ENCODE assay signal across 17 cellular contexts in the genomic region with DNA sequence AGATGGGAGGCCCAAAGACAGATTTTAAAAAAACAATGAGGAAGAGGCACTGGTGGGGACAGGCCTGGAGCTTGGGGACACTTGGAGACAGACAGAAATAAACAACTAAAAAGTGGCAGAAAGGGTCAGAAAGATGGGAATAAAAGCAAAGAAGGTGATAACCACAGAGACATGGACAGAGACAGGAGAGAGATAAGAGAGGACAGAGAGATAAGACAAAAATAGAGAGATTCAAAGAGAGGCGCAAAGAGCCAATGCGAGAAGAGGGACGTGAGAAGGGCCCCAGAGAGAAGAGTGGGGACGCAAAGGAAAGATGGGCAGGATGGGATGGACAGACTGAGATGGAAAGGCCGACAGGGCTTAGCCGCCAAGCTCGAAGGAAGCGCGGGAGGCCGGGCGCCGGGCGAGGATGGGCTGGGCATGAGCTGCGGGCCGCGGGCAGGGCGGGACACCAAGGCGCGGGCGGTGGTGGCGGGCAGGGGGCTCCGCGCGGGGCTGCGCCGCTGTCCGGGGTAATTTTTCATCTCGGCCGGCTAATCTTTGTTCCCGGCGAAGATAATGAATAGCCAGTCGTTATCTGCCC. TPM values are rescaled to one million over a fixed set of nuclear protein-coding genes. Genes with fewer than 3 reads are reported as not detected.
DNase-seq lines count a peak whose midpoint lies in the region; ATAC-seq and TF ChIP-seq lines count a peak whose summit lies in the region.
"Had no signal": no experiment of that assay in that cellular context is flagged by ENCODE, and none has a peak within 500 bp of the region (broad histone marks: within the 10 kb centered on the region; RNA-seq: fewer than 3 reads in every experiment).

No MANE protein-coding gene starts in this region.

- H3K9me3 Mint-ChIP-seq in activated CD4-positive, alpha-beta T cell treated with anti-CD3 and anti-CD28 coated beads, Interleukin-2, amount 10 ng/mL, durations not matched to agents 7 days and 5 days: no peaks in the 10 kb centered on the region
- H3K9me3 Mint-ChIP-seq in T-cell: no peaks in the 10 kb centered on the region
- H3K9me3 Mint-ChIP-seq in immature natural killer cell: peaks cover 0 to 2% (median 0%) of the 10 kb centered on the region in 6 donors

- peaks cover 7% of the 10 kb centered on the region for H3K4me1 Mint-ChIP-seq in activated CD4-positive, alpha-beta T cell treated with anti-CD3 and anti-CD28 coated beads, Interleukin-2, amount 10 ng/mL, durations not matched to agents 7 days and 5 days
- H3K4me1 Mint-ChIP-seq in T-cell (peaks cover 9 to 22% (median 17%) of the 10 kb centered on the region in 3 donors), immature natural killer cell (peaks cover 9 to 12% of the 10 kb centered on the region in 2 donors)

- H3K4me3 ChIP-seq in spleen (no peak overlapping the region), left ventricle myocardium inferior (no peak overlapping the region)
- H3K4me3 ChIP-seq: body of pancreas, skin epidermis, upper lobe of right lung had no signal

- no peaks in the 10 kb centered on the region for H3K9me3 ChIP-seq in spleen
- no peaks in the 10 kb centered on the region for H3K9me3 ChIP-seq in left ventricle myocardium inferior (replicated peaks)
- H3K9me3 ChIP-seq: body of pancreas, upper lobe of right lung had no signal

- no peaks in the 10 kb centered on the region for H3K36me3 Mint-ChIP-seq in activated CD4-positive, alpha-beta T cell treated with anti-CD3 and anti-CD28 coated beads, Interleukin-2, amount 10 ng/mL, durations not matched to agents 7 days and 5 days (ENCODE audit: low read depth)
- H3K36me3 Mint-ChIP-seq in T-cell (no peaks in the 10 kb centered on the region), immature natural killer cell (peaks cover 0 to 4% (median 3%) of the 10 kb centered on the region in 3 donors)

- no peak for TF ChIP-seq POLR2A in spleen (IDR thresholded peaks at IDR 0.05)

- WGBS in spleen, 5 donors: 77 to 86% (median 83%) methylated on average over 20 to 32 of the region's 32 CpGs

- TF ChIP-seq CTCF in spleen (IDR thresholded peaks at IDR 0.05 in 8 of 11, conservative IDR thresholded peaks at IDR 0.05 in 3 of 11): no peak
- no peak for TF ChIP-seq CTCF in left ventricle myocardium inferior (IDR thresholded peaks at IDR 0.05; ENCODE audit: borderline replicate concordance)

- no peak overlapping the region for H3K27ac Mint-ChIP-seq in activated CD4-positive, alpha-beta T cell treated with anti-CD3 and anti-CD28 coated beads, Interleukin-2, amount 10 ng/mL, durations not matched to agents 7 days and 5 days
- H3K27ac Mint-ChIP-seq in T-cell (peak overlapping the region in 1 of 2 donors; percentile 9), immature natural killer cell (no peak overlapping the region)

- H3K4me3 Mint-ChIP-seq in activated CD4-positive, alpha-beta T cell treated with anti-CD3 and anti-CD28 coated beads, Interleukin-2, amount 10 ng/mL, durations not matched to agents 7 days and 5 days: peak overlapping the region; percentile 2
- H3K4me3 Mint-ChIP-seq in T-cell (peak overlapping the region; percentile 28 to 55 (median 47)), immature natural killer cell (peak overlapping the region; percentile 64 to 82 (median 67))

- H3K27me3 ChIP-seq in spleen (replicated peaks in 1 of 7): peaks cover 0 to 92% (median 51%) of the 10 kb centered on the region in 7 donors
- peaks cover 98% of the 10 kb centered on the region for H3K27me3 ChIP-seq in left ventricle myocardium inferior (ENCODE audit: low read depth)

- DNase-seq in activated CD4-positive, alpha-beta T cell treated with anti-CD3 and anti-CD28 coated beads, Interleukin-2, amount 10 ng/mL, durations not matched to agents 7 days and 5 days: no peak
- no peak for DNase-seq in activated CD4-positive, alpha-beta T cell treated with anti-CD3 and anti-CD28 coated beads for 4 hours
- peak in 1 of 34 experiments; percentile 2 for DNase-seq in T-cell
- DNase-seq in immature natural killer cell: no peak
- DNase-seq in spleen: peak; percentile 54
- DNase-seq in NCI-H128 (lab: John Stamatoyannopoulos, UW; ENCODE audit: unreplicated experiment): no peak
- no peak for DNase-seq in LoVo (ENCODE audit: low spot score)
- no peak for DNase-seq in left ventricle myocardium inferior
- DNase-seq: ACHN, DMS 273 treated with DMSO at 0.1 percent for 48 hours, KG1, NCI-H187, upper lobe of right lung had no signal

- intact Hi-C loops in spleen (cut with DNase I; ENCODE audit: low total_unique reads) (loop anchor here (5.0 kb wide), 1 partner anchor 69 kb away; no protein-coding TSS in a partner anchor), left ventricle myocardium inferior (cut with micrococcal nuclease) (loop anchor here (5.0 to 10.0 kb wide), 2 partner anchors 69 to 321 kb away; no protein-coding TSS in a partner anchor)

- H3K27ac ChIP-seq in spleen: no peak overlapping the region
- H3K27ac ChIP-seq in left ventricle myocardium inferior (replicated peaks): no peak overlapping the region
- H3K27ac ChIP-seq: body of pancreas, skin epidermis, upper lobe of right lung had no signal

- H3K27me3 Mint-ChIP-seq in activated CD4-positive, alpha-beta T cell treated with anti-CD3 and anti-CD28 coated beads, Interleukin-2, amount 10 ng/mL, durations not matched to agents 7 days and 5 days: peaks cover 69% of the 10 kb centered on the region
- H3K27me3 Mint-ChIP-seq in T-cell (peaks cover 51 to 76% of the 10 kb centered on the region in 2 donors), immature natural killer cell (ENCODE audit: low read depth in 3 of 3) (peaks cover 17 to 22% (median 22%) of the 10 kb centered on the region in 3 donors)

- H3K4me1 ChIP-seq in spleen: peaks cover 6 to 66% (median 47%) of the 10 kb centered on the region in 6 donors
- H3K4me1 ChIP-seq in left ventricle myocardium inferior: peaks cover 44% of the 10 kb centered on the region

- CTCF ChIA-PET in activated CD4-positive, alpha-beta T cell treated with anti-CD3 and anti-CD28 coated beads, Interleukin-2, amount 10 ng/mL, durations not matched to agents 7 days and 5 days (lab: Charles Lee): interaction anchor here (0.6 to 1.7 kb wide), 6 partner anchors 10 to 408 kb away, joined by 3 to 5 read pairs (median 3); no protein-coding TSS in a partner anchor
- CTCF ChIA-PET in T-cell (lab: Charles Lee): interaction anchor here (0.6 to 1.6 kb wide), 2 partner anchors 69 to 367 kb away, joined by 3 to 5 read pairs; no protein-coding TSS in a partner anchor

- peaks cover 0 to 9% (median 0%) of the 10 kb centered on the region in 6 donors for H3K36me3 ChIP-seq in spleen
- H3K36me3 ChIP-seq in left ventricle myocardium inferior: no peaks in the 10 kb centered on the region
- H3K36me3 ChIP-seq: upper lobe of right lung had no signal

- POLR2A ChIA-PET in activated CD4-positive, alpha-beta T cell treated with anti-CD3 and anti-CD28 coated beads, Interleukin-2, amount 10 ng/mL, durations not matched to agents 7 days and 5 days (lab: Charles Lee): no interaction called here
- POLR2A ChIA-PET in T-cell (lab: Charles Lee): no interaction called here

- no peak for ATAC-seq in T-cell (replicated peaks in 1 of 4)

RNA-seq across cellular contexts. Expression of gene GATA2, which starts 3.1 kb away (rescaled TPM):
- total RNA-seq in activated CD4-positive, alpha-beta T cell treated with anti-CD3 and anti-CD28 coated beads, Interleukin-2, amount 10 ng/mL, durations not matched to agents 7 days and 5 days: not detected
- 1 to 10 TPM in 4 of 5 donors, under 1 TPM in 1; 0.98 to 4.6 (median 3.5) TPM for total RNA-seq in T-cell
- under 1 TPM in 1 of 3 donors, not detected in 2; 0.35 TPM for polyA plus RNA-seq in immature natural killer cell
- total RNA-seq in spleen: 10 to 100 TPM; 14.4 to 28.6 (median 19.3) TPM
- polyA plus RNA-seq in spleen: 10 to 100 TPM in 1 of 3 donors, 1 to 10 TPM in 2; 2.2 to 11.9 (median 3.4) TPM
- total RNA-seq in left ventricle myocardium inferior: 11.0 TPM
- polyA plus RNA-seq: neural cell had no signal

RNA-seq across cellular contexts. Expression of gene DNAJB8, which starts 29.4 kb away (rescaled TPM):
- not detected for total RNA-seq in activated CD4-positive, alpha-beta T cell treated with anti-CD3 and anti-CD28 coated beads, Interleukin-2, amount 10 ng/mL, durations not matched to agents 7 days and 5 days
- not detected for total RNA-seq in T-cell
- not detected for polyA plus RNA-seq in immature natural killer cell
- total RNA-seq in spleen: not detected
- not detected for polyA plus RNA-seq in spleen
- not detected for total RNA-seq in left ventricle myocardium inferior
- total RNA-seq: body of pancreas, kidney, upper lobe of right lung had no signal
- polyA plus RNA-seq: neural cell had no signal

Comparison
In these comparisons a context has a peak if more than half of its experiments do, and no peak if none do; other contexts are left out.
1. H3K4me3 Mint-ChIP-seq: peak in every context shown above with its lines; median percentile 67 in immature natural killer cell; 47 in T-cell; 2 in activated CD4-positive, alpha-beta T cell treated with anti-CD3 and anti-CD28 coated beads, Interleukin-2, amount 10 ng/mL, durations not matched to agents 7 days and 5 days.